ENCODE assay signal across 21 cellular contexts in the genomic region with DNA sequence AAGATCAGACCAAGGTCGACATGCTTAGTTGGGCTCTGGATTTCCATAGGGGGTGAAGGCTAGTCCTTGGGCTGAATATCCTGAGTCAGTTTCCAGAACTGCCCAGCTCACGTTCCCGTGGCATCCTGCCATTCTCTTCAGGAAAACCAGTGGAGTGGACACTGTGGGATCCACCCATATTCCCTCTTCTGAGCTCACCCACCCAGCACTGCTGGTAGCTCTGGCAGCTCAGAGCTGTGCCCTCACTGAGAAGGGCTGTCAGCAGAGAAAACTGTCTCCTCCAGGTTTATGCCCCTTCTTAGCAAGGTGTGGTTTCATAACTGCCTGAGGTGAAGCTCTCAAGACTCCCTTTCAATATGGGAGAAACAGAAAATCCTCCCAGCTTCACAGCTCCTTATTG.
"Had no signal": no experiment of that assay in that cellular context is flagged by ENCODE, and none has a peak within 500 bp of the region (broad histone marks: within the 10 kb centered on the region; RNA-seq: fewer than 3 reads in every experiment).

No MANE protein-coding gene starts in this region.

- H3K36me3 Mint-ChIP-seq: activated naive CD4-positive, alpha-beta T cell treated with anti-CD3 and anti-CD28 coated beads, Interleukin-2, amount 50 U/mL, for 72 hours had no signal

- H3K27ac ChIP-seq: body of pancreas, neutrophil, transverse colon, vagina had no signal

- H3K36me3 ChIP-seq: heart right ventricle, neutrophil, transverse colon, vagina had no signal

- H3K27me3 ChIP-seq: body of pancreas, neutrophil, transverse colon, vagina had no signal

- ATAC-seq: activated naive CD4-positive, alpha-beta T cell treated with anti-CD3 and anti-CD28 coated beads, Interleukin-2, amount 50 U/mL, for 72 hours; body of pancreas; heart right ventricle; left colon had no signal

- H3K9me3 Mint-ChIP-seq: activated naive CD4-positive, alpha-beta T cell treated with anti-CD3 and anti-CD28 coated beads, Interleukin-2, amount 50 U/mL, for 72 hours had no signal

- DNase-seq: activated CD4-positive, alpha-beta T cell treated with anti-CD3 and anti-CD28 coated beads for 1 hour; activated CD4-positive, alpha-beta T cell treated with anti-CD3 and anti-CD28 coated beads, Interleukin-2, amount 50 U/mL, for 48 hours; activated CD8-positive, alpha-beta memory T cell treated with anti-CD3 and anti-CD28 coated beads, Interleukin-2, amount 50 U/mL, for 4 hours; activated gamma-delta T cell; activated T-cell treated with anti-CD3 and anti-CD28 coated beads, Interleukin-2, amount 50 U/mL, for 48 hours; body of pancreas; caudate nucleus; cortex of kidney; effector CD8-positive, alpha-beta T cell; foreskin melanocyte; heart right ventricle; left colon; midbrain; stimulated activated CD4-positive, alpha-beta T cell treated with anti-CD3 and anti-CD28 coated beads, Interleukin-2, amount 100 ng/mL, for 48 hours; stimulated activated naive CD4-positive, alpha-beta T cell; T-helper 9 cell; transverse colon had no signal

- H3K4me3 ChIP-seq: body of pancreas, heart right ventricle, lung, transverse colon, vagina had no signal

- H3K4me1 ChIP-seq: transverse colon, vagina had no signal

- H3K9me3 ChIP-seq: body of pancreas, heart right ventricle, neutrophil, transverse colon, vagina had no signal
